19 cellular contexts compared by ENCODE assay signal in genomic region chr11:109783017-109783416, GRCh38.
DNase-seq lines count a peak whose midpoint lies in the region; ATAC-seq and TF ChIP-seq lines count a peak whose summit lies in the region.
"Had no signal": no experiment of that assay in that cellular context is flagged by ENCODE, and none has a peak within 500 bp of the region (broad histone marks: within the 10 kb centered on the region; RNA-seq: fewer than 3 reads in every experiment).

No MANE protein-coding gene starts in this region.

- H3K27ac ChIP-seq in GM23338 (ENCODE audit: low read depth) (no peak overlapping the region), MM.1S (ENCODE audit: low read length) (peak overlapping the region; percentile 86; the same call in 1 of the 2 replicates), neuronal stem cell (replicated peaks; ENCODE audit: low read length) (peak overlapping the region; percentile 0)
- H3K27ac ChIP-seq: BLaER1 had no signal

- H3K4me3 ChIP-seq in GM23338 (no peak overlapping the region), MM.1S (ENCODE audit: low read length) (no peak overlapping the region), neuronal stem cell (ENCODE audit: low read length in 2 of 2) (no peak overlapping the region)
- H3K4me3 ChIP-seq: BLaER1 had no signal

- no peaks in the 10 kb centered on the region for H3K9me3 ChIP-seq in MM.1S (replicated peaks; ENCODE audit: insufficient read depth, low read length)
- no peaks in the 10 kb centered on the region for H3K9me3 ChIP-seq in neuronal stem cell (replicated peaks in 1 of 2; ENCODE audit: control insufficient read depth in 2 of 2, insufficient read depth in 1 of 2, low read depth in 1 of 2, low read length in 2 of 2)
- H3K9me3 ChIP-seq: BLaER1 had no signal

- H3F3A ChIP-seq in GM23338 (replicated peaks; ENCODE audit: low read depth): no peaks in the 10 kb centered on the region
- H3F3A ChIP-seq in MM.1S (ENCODE audit: insufficient read depth, low read length): peaks cover 17% of the 10 kb centered on the region

- no peak overlapping the region for H2BK5ac ChIP-seq in neuronal stem cell (ENCODE audit: low read length)

- H2BK12ac ChIP-seq in neuronal stem cell (ENCODE audit: low read length): no peak overlapping the region

- no peaks in the 10 kb centered on the region for H3K79me1 ChIP-seq in neuronal stem cell (ENCODE audit: low read depth, low read length)

- H2AFZ ChIP-seq in GM23338: no peak overlapping the region
- 0 out of 2 replicates have a peak overlapping the region, but pooled peaks have one; percentile 58 for H2AFZ ChIP-seq in MM.1S (ENCODE audit: low read length)
- H2AFZ ChIP-seq in neuronal stem cell (ENCODE audit: low read length): peak overlapping the region; percentile 57

- WGBS in neuronal stem cell (ENCODE audit: extremely low coverage in 2 of 2, insufficient read length in 2 of 2, insufficient replicate concordance in 1 of 2), 2 donors: no CpG with 5 or more reads among the region's 3 CpGs

- CTCF ChIA-PET in WTC11 (lab: Charles Lee): no interaction called here

- no peak overlapping the region for H2BK120ac ChIP-seq in neuronal stem cell (ENCODE audit: low read depth, low read length)

- no peaks in the 10 kb centered on the region for H3K36me3 ChIP-seq in GM23338 (ENCODE audit: insufficient read depth)
- no peaks in the 10 kb centered on the region for H3K36me3 ChIP-seq in MM.1S (replicated peaks; ENCODE audit: insufficient read depth, low read length)
- no peaks in the 10 kb centered on the region for H3K36me3 ChIP-seq in neuronal stem cell (replicated peaks in 1 of 2; ENCODE audit: control insufficient read depth in 2 of 2, insufficient read depth in 2 of 2, low read length in 2 of 2)
- H3K36me3 ChIP-seq: BLaER1 had no signal

- H3K4me1 Mint-ChIP-seq in GM23338: peaks cover 16% of the 10 kb centered on the region
- H3K4me1 Mint-ChIP-seq in WTC11: peaks cover 19% of the 10 kb centered on the region
- H3K4me1 Mint-ChIP-seq in endothelial cell (ENCODE audit: unreplicated experiment): no peaks in the 10 kb centered on the region
- H3K4me1 Mint-ChIP-seq: IgD-negative memory B cell had no signal

- no peak overlapping the region for H4K91ac ChIP-seq in neuronal stem cell (ENCODE audit: low read depth, low read length, poor library complexity)

- no peak overlapping the region for H3K23ac ChIP-seq in neuronal stem cell (ENCODE audit: low read depth, low read length, poor library complexity)

- H3K36me3 Mint-ChIP-seq in GM23338 (ENCODE audit: low read depth): no peaks in the 10 kb centered on the region
- no peaks in the 10 kb centered on the region for H3K36me3 Mint-ChIP-seq in WTC11
- no peaks in the 10 kb centered on the region for H3K36me3 Mint-ChIP-seq in endothelial cell (ENCODE audit: low read depth, unreplicated experiment)
- H3K36me3 Mint-ChIP-seq: IgD-negative memory B cell had no signal

- H3K4me3 Mint-ChIP-seq in GM23338: no peak overlapping the region
- H3K4me3 Mint-ChIP-seq in WTC11: no peak overlapping the region
- H3K4me3 Mint-ChIP-seq in endothelial cell (ENCODE audit: unreplicated experiment): no peak overlapping the region
- H3K4me3 Mint-ChIP-seq: CD4-positive, alpha-beta T cell; IgD-negative memory B cell had no signal

- H4K20me1 ChIP-seq in GM23338 (replicated peaks; ENCODE audit: insufficient read depth) (no peaks in the 10 kb centered on the region), MM.1S (ENCODE audit: insufficient read depth, low read length) (no peaks in the 10 kb centered on the region)
- H4K20me1 ChIP-seq: BLaER1 had no signal

- H4K8ac ChIP-seq in neuronal stem cell (ENCODE audit: low read depth, low read length): no peak overlapping the region

- H3K9ac ChIP-seq in MM.1S (ENCODE audit: low read length) (no peak overlapping the region), neuronal stem cell (ENCODE audit: low read depth, low read length, poor library complexity) (no peak overlapping the region)

- H3K4me1 ChIP-seq in GM23338 (ENCODE audit: insufficient read depth) (peaks cover 6% of the 10 kb centered on the region; the same call in 1 of the 2 replicates), MM.1S (ENCODE audit: low read length) (peaks cover 45% of the 10 kb centered on the region), neuronal stem cell (ENCODE audit: control insufficient read depth in 2 of 2, insufficient read depth in 1 of 2, low read depth in 1 of 2, low read length in 2 of 2) (peaks cover 11 to 17% of the 10 kb centered on the region in 2 donors)

- DNase-seq in GM23338 (ENCODE audit: low spot score) (no peak), MM.1S (no peak), WTC11 (ENCODE audit: low spot score) (no peak), neuronal stem cell (ENCODE audit: low spot score) (no peak), iPS-NIHi11 (ENCODE audit: low spot score) (no peak), endothelial cell (ENCODE audit: low spot score) (no peak)
- DNase-seq: ACHN; CD4-positive, alpha-beta T cell; DMS 273 treated with DMSO at 0.1 percent for 48 hours; DND-41; GOT3; HCEC 1CT; Karpas-422; NCI-H226; PC-3; SHP77 had no signal

- H3K27ac Mint-ChIP-seq in GM23338: peak overlapping the region; percentile 13; the same call in 1 of the 2 replicates
- H3K27ac Mint-ChIP-seq in WTC11: no peak overlapping the region
- H3K27ac Mint-ChIP-seq in endothelial cell (ENCODE audit: unreplicated experiment): no peak overlapping the region
- H3K27ac Mint-ChIP-seq: CD4-positive, alpha-beta T cell; IgD-negative memory B cell had no signal

- no peaks in the 10 kb centered on the region for H3K79me2 ChIP-seq in GM23338 (replicated peaks; ENCODE audit: insufficient read depth)
- no peaks in the 10 kb centered on the region for H3K79me2 ChIP-seq in MM.1S (ENCODE audit: low read length)

- no peak overlapping the region for H3K18ac ChIP-seq in neuronal stem cell (ENCODE audit: low read length)

- no peak for ATAC-seq in GM23338
- ATAC-seq in WTC11: peak; percentile 25; the same call in 1 of the 2 replicates
- ATAC-seq in GM21515 (IDR thresholded peaks at IDR 0.05; ENCODE audit: unreplicated experiment): no peak
- ATAC-seq: PC-3 had no signal

- H2AK5ac ChIP-seq in neuronal stem cell (ENCODE audit: low read depth, low read length): no peak overlapping the region

- no peak overlapping the region for H2BK15ac ChIP-seq in neuronal stem cell (ENCODE audit: low read length)

- no peak overlapping the region for H3K4ac ChIP-seq in neuronal stem cell (ENCODE audit: low read length)

- H3K4me2 ChIP-seq in GM23338: no peak overlapping the region
- H3K4me2 ChIP-seq in MM.1S (ENCODE audit: low read depth, low read length): peak overlapping the region; percentile 69
- no peak overlapping the region for H3K4me2 ChIP-seq in neuronal stem cell (ENCODE audit: insufficient read depth, low read length, poor library complexity, severe bottlenecking)
- H3K4me2 ChIP-seq: BLaER1 had no signal

- H3K27me3 Mint-ChIP-seq in GM23338 (ENCODE audit: insufficient read depth, low read depth, poor library complexity): no peaks in the 10 kb centered on the region
- no peaks in the 10 kb centered on the region for H3K27me3 Mint-ChIP-seq in WTC11 (ENCODE audit: low read depth)
- H3K27me3 Mint-ChIP-seq in endothelial cell (ENCODE audit: unreplicated experiment): no peaks in the 10 kb centered on the region
- H3K27me3 Mint-ChIP-seq: CD4-positive, alpha-beta T cell had no signal

- no peak overlapping the region for H3K14ac ChIP-seq in neuronal stem cell (ENCODE audit: low read length)

- H3K9me3 Mint-ChIP-seq in GM23338 (no peaks in the 10 kb centered on the region), WTC11 (peaks cover 3% of the 10 kb centered on the region), endothelial cell (ENCODE audit: unreplicated experiment) (no peaks in the 10 kb centered on the region)
- H3K9me3 Mint-ChIP-seq: CD4-positive, alpha-beta T cell; IgD-negative memory B cell had no signal

- H3K27me3 ChIP-seq in GM23338 (ENCODE audit: insufficient read depth): no peaks in the 10 kb centered on the region
- no peaks in the 10 kb centered on the region for H3K27me3 ChIP-seq in MM.1S (replicated peaks; ENCODE audit: insufficient read depth, low read length)
- H3K27me3 ChIP-seq in neuronal stem cell (ENCODE audit: control insufficient read depth in 3 of 3, insufficient read depth in 3 of 3, low read depth in 1 of 3, low read length in 3 of 3): no peaks in the 10 kb centered on the region
- H3K27me3 ChIP-seq: BLaER1 had no signal

- H3K9me2 ChIP-seq in GM23338 (ENCODE audit: insufficient read depth) (no peaks in the 10 kb centered on the region), MM.1S (replicated peaks; ENCODE audit: insufficient read depth, low read length) (no peaks in the 10 kb centered on the region)

- POLR2A ChIA-PET in WTC11 (lab: Charles Lee): no interaction called here

- TF ChIP-seq CTCF in GM23338 (conservative IDR thresholded peaks at IDR 0.05; ENCODE audit: low read depth in 2 of 2) (no peak), MM.1S (IDR thresholded peaks at IDR 0.05; ENCODE audit: low read length) (no peak), WTC11 (IDR thresholded peaks at IDR 0.05) (no peak), endothelial cell (IDR thresholded peaks at IDR 0.05; ENCODE audit: unreplicated experiment) (no peak)

TF ChIP-seq in GM23338, 12 proteins besides CTCF, POLR2A, EP300 and RAD21 (continues in another document):
- TF ChIP-seq ETS1 (IDR thresholded peaks at IDR 0.05): no peak
- no peak for TF ChIP-seq ZNF114 (CRISPR knock-in tag; IDR thresholded peaks at IDR 0.05)
- TF ChIP-seq EZH2 (IDR thresholded peaks at IDR 0.05; ENCODE audit: low read depth, unreplicated experiment): no peak

TF ChIP-seq in WTC11, 78 proteins besides CTCF, POLR2A, EP300 and RAD21:
- TF ChIP-seq ZNF138 (CRISPR knock-in tag; conservative IDR thresholded peaks at IDR 0.05): no peak
